ENCODE assay signal across 14 cellular contexts in genomic region chr12:56678852-56679251, GRCh38. TPM values are rescaled to one million over a fixed set of nuclear protein-coding genes. Genes with fewer than 3 reads are reported as not detected.
DNase-seq lines count a peak whose midpoint lies in the region; ATAC-seq and TF ChIP-seq lines count a peak whose summit lies in the region.
"Had no signal": no experiment of that assay in that cellular context is flagged by ENCODE, and none has a peak within 500 bp of the region (broad histone marks: within the 10 kb centered on the region; RNA-seq: fewer than 3 reads in every experiment).

No MANE protein-coding gene starts in this region.

- CTCF ChIA-PET in CD4-positive, alpha-beta T cell (lab: Charles Lee): interaction anchor here (0.6 to 2.5 kb wide), 3 partner anchors 10 to 844 kb away, joined by 3 to 7 read pairs (median 4); no protein-coding TSS in a partner anchor

- H3K27me3 Mint-ChIP-seq in CD4-positive, alpha-beta T cell: no peaks in the 10 kb centered on the region
- peaks cover 2% of the 10 kb centered on the region for H3K27me3 Mint-ChIP-seq in HFFc6 (ENCODE audit: insufficient read depth)
- H3K27me3 Mint-ChIP-seq in activated naive CD8-positive, alpha-beta T cell treated with anti-CD3 and anti-CD28 coated beads, Interleukin-2, amount 10 ng/mL, durations not matched to agents 7 days and 5 days: no peaks in the 10 kb centered on the region
- no peaks in the 10 kb centered on the region for H3K27me3 Mint-ChIP-seq in natural killer cell treated with Interleukin-12 subunit alpha and Interleukin-12 subunit beta and Interleukin-15 and Interleukin-18, amount 100 ng/mL, for 72 hours

- H3K9me3 ChIP-seq in CD4-positive, alpha-beta T cell (ENCODE audit: control insufficient read depth, low read length): no peaks in the 10 kb centered on the region
- H3K9me3 ChIP-seq: sigmoid colon had no signal

- no peaks in the 10 kb centered on the region for H3K9me3 Mint-ChIP-seq in CD4-positive, alpha-beta T cell
- no peaks in the 10 kb centered on the region for H3K9me3 Mint-ChIP-seq in HFFc6
- no peaks in the 10 kb centered on the region for H3K9me3 Mint-ChIP-seq in activated naive CD8-positive, alpha-beta T cell treated with anti-CD3 and anti-CD28 coated beads, Interleukin-2, amount 10 ng/mL, durations not matched to agents 7 days and 5 days
- H3K9me3 Mint-ChIP-seq in natural killer cell treated with Interleukin-12 subunit alpha and Interleukin-12 subunit beta and Interleukin-15 and Interleukin-18, amount 100 ng/mL, for 72 hours: no peaks in the 10 kb centered on the region

- POLR2A ChIA-PET in CD4-positive, alpha-beta T cell (lab: Charles Lee): interaction anchor here (1.1 to 6.4 kb wide), 4 partner anchors 7 to 73 kb away, joined by 3 to 64 read pairs (median 5); partner anchors contain the start of genes BAZ2A and PTGES3
- POLR2A ChIA-PET in activated naive CD8-positive, alpha-beta T cell treated with anti-CD3 and anti-CD28 coated beads, Interleukin-2, amount 10 ng/mL, durations not matched to agents 7 days and 5 days (lab: Charles Lee): interaction anchor here (0.7 to 3.3 kb wide), 5 partner anchors 9 to 50 kb away, joined by 3 to 14 read pairs (median 5); partner anchors contain the start of genes ATP5F1B and PTGES3

- peaks cover 57% of the 10 kb centered on the region for H3K4me1 Mint-ChIP-seq in CD4-positive, alpha-beta T cell (ENCODE audit: low read depth)
- H3K4me1 Mint-ChIP-seq in HFFc6 (ENCODE audit: low read depth): peaks cover 14% of the 10 kb centered on the region
- H3K4me1 Mint-ChIP-seq in activated naive CD8-positive, alpha-beta T cell treated with anti-CD3 and anti-CD28 coated beads, Interleukin-2, amount 10 ng/mL, durations not matched to agents 7 days and 5 days: peaks cover 32% of the 10 kb centered on the region
- peaks cover 27 to 40% of the 10 kb centered on the region in 2 donors for H3K4me1 Mint-ChIP-seq in natural killer cell treated with Interleukin-12 subunit alpha and Interleukin-12 subunit beta and Interleukin-15 and Interleukin-18, amount 100 ng/mL, for 72 hours (ENCODE audit: low read depth in 2 of 2)

- H3K36me3 Mint-ChIP-seq in CD4-positive, alpha-beta T cell (ENCODE audit: low read depth): peaks cover 58% of the 10 kb centered on the region
- peaks cover 21% of the 10 kb centered on the region for H3K36me3 Mint-ChIP-seq in HFFc6 (ENCODE audit: low read depth)
- peaks cover 24% of the 10 kb centered on the region for H3K36me3 Mint-ChIP-seq in activated naive CD8-positive, alpha-beta T cell treated with anti-CD3 and anti-CD28 coated beads, Interleukin-2, amount 10 ng/mL, durations not matched to agents 7 days and 5 days
- H3K36me3 Mint-ChIP-seq in natural killer cell treated with Interleukin-12 subunit alpha and Interleukin-12 subunit beta and Interleukin-15 and Interleukin-18, amount 100 ng/mL, for 72 hours: peaks cover 6% of the 10 kb centered on the region

- intact Hi-C loops in CD4-positive, alpha-beta T cell (cut with DNase I, micrococcal nuclease): loop anchor here in 1 of 2 experiments (10.0 kb wide), 1 partner anchor 46 kb away; the partner anchor contains the start of gene NACA

- peak overlapping the region; percentile 54 for H3K4me3 Mint-ChIP-seq in CD4-positive, alpha-beta T cell
- no peak overlapping the region for H3K4me3 Mint-ChIP-seq in HFFc6
- no peak overlapping the region for H3K4me3 Mint-ChIP-seq in activated naive CD8-positive, alpha-beta T cell treated with anti-CD3 and anti-CD28 coated beads, Interleukin-2, amount 10 ng/mL, durations not matched to agents 7 days and 5 days
- no peak overlapping the region for H3K4me3 Mint-ChIP-seq in natural killer cell treated with Interleukin-12 subunit alpha and Interleukin-12 subunit beta and Interleukin-15 and Interleukin-18, amount 100 ng/mL, for 72 hours

- no peak for ATAC-seq in CD4-positive, alpha-beta T cell (ENCODE audit: poor library complexity)
- ATAC-seq in activated naive CD8-positive, alpha-beta T cell treated with anti-CD3 and anti-CD28 coated beads, Interleukin-2, amount 10 ng/mL, durations not matched to agents 7 days and 5 days (ENCODE audit: low read depth): no peak
- ATAC-seq in natural killer cell treated with Interleukin-12 subunit alpha and Interleukin-12 subunit beta and Interleukin-15 and Interleukin-18, amount 100 ng/mL, for 72 hours: no peak
- ATAC-seq in HG03095 (IDR thresholded peaks at IDR 0.05; ENCODE audit: unreplicated experiment) (no peak), HG02571 (IDR thresholded peaks at IDR 0.05; ENCODE audit: unreplicated experiment) (no peak)
- ATAC-seq: HCT116 had no signal

- H3K27ac Mint-ChIP-seq in CD4-positive, alpha-beta T cell: peak overlapping the region; percentile 74
- H3K27ac Mint-ChIP-seq in HFFc6: peak overlapping the region; percentile 18; the same call in 1 of the 2 replicates
- no peak overlapping the region for H3K27ac Mint-ChIP-seq in activated naive CD8-positive, alpha-beta T cell treated with anti-CD3 and anti-CD28 coated beads, Interleukin-2, amount 10 ng/mL, durations not matched to agents 7 days and 5 days
- H3K27ac Mint-ChIP-seq in natural killer cell treated with Interleukin-12 subunit alpha and Interleukin-12 subunit beta and Interleukin-15 and Interleukin-18, amount 100 ng/mL, for 72 hours: peak overlapping the region; percentile 51 to 70

- H3K27me3 ChIP-seq in CD4-positive, alpha-beta T cell (ENCODE audit: control insufficient read depth, insufficient read depth, low read length): no peaks in the 10 kb centered on the region
- H3K27me3 ChIP-seq: sigmoid colon had no signal

- no peak for DNase-seq in CD4-positive, alpha-beta T cell
- DNase-seq in HFFc6: no peak
- DNase-seq in activated naive CD8-positive, alpha-beta T cell treated with anti-CD3 and anti-CD28 coated beads, Interleukin-2, amount 10 ng/mL, durations not matched to agents 7 days and 5 days: peak; percentile 8
- DNase-seq in natural killer cell treated with Interleukin-12 subunit alpha and Interleukin-12 subunit beta and Interleukin-15 and Interleukin-18, amount 100 ng/mL, for 72 hours (ENCODE audit: low spot score): no peak
- DNase-seq in HuH-7.5 (ENCODE audit: low spot score): no peak
- DNase-seq in GM10266 (ENCODE audit: extremely low spot score): no peak
- DNase-seq: activated gamma-delta T cell treated with Interleukin-2 at 50 U/mL for 16 hours, caudate nucleus, GDM1, MV-4-11, sigmoid colon had no signal

- TF ChIP-seq CTCF in CD4-positive, alpha-beta T cell (IDR thresholded peaks at IDR 0.05): no peak
- TF ChIP-seq CTCF in HFFc6 (IDR thresholded peaks at IDR 0.05) (no peak), GM10266 (IDR thresholded peaks at IDR 0.05; ENCODE audit: control insufficient read depth, insufficient read depth, low read depth, missing control alignments) (no peak)

- peak overlapping the region; percentile 21 for H3K27ac ChIP-seq in CD4-positive, alpha-beta T cell (ENCODE audit: low read depth, low read length)
- H3K27ac ChIP-seq: sigmoid colon had no signal

RNA-seq across cellular contexts. Expression of gene PTGES3, which starts 9.2 kb away (rescaled TPM):
- 100 to 1,000 TPM; 146 to 154 TPM for total RNA-seq in CD4-positive, alpha-beta T cell
- total RNA-seq in HFFc6 (2021; fragmentation: NEBNext Ultra II Directional; extraction: Animal tissue kit (Norgen Biotek cat#: 25700)): 100 to 1,000 TPM; 177 to 229 (median 216) TPM
- 100 to 1,000 TPM; 210 to 217 TPM for total RNA-seq in activated naive CD8-positive, alpha-beta T cell treated with anti-CD3 and anti-CD28 coated beads, Interleukin-2, amount 10 ng/mL, durations not matched to agents 7 days and 5 days
- total RNA-seq in natural killer cell treated with Interleukin-12 subunit alpha and Interleukin-12 subunit beta and Interleukin-15 and Interleukin-18, amount 100 ng/mL, for 72 hours: 100 to 1,000 TPM; 201 to 270 TPM

RNA-seq across cellular contexts. Expression of gene ATP5F1B, which starts 33.1 kb away (rescaled TPM):
- total RNA-seq in CD4-positive, alpha-beta T cell: 100 to 1,000 TPM; 305 to 318 TPM
- 100 to 1,000 TPM; 690 to 799 (median 765) TPM for total RNA-seq in HFFc6 (2021; fragmentation: NEBNext Ultra II Directional; extraction: Animal tissue kit (Norgen Biotek cat#: 25700))
- total RNA-seq in activated naive CD8-positive, alpha-beta T cell treated with anti-CD3 and anti-CD28 coated beads, Interleukin-2, amount 10 ng/mL, durations not matched to agents 7 days and 5 days: 100 to 1,000 TPM; 468 to 471 TPM
- total RNA-seq in natural killer cell treated with Interleukin-12 subunit alpha and Interleukin-12 subunit beta and Interleukin-15 and Interleukin-18, amount 100 ng/mL, for 72 hours: 100 to 1,000 TPM; 663 to 739 TPM

RNA-seq across cellular contexts. Expression of gene NACA, which starts 46.2 kb away (rescaled TPM):
- total RNA-seq in CD4-positive, alpha-beta T cell: 1,000 to 10,000 TPM; 1,441 to 1,479 TPM
- total RNA-seq in HFFc6 (2021; fragmentation: NEBNext Ultra II Directional; extraction: Animal tissue kit (Norgen Biotek cat#: 25700)): 100 to 1,000 TPM; 716 to 840 (median 802) TPM
- 100 to 1,000 TPM; 878 to 882 TPM for total RNA-seq in activated naive CD8-positive, alpha-beta T cell treated with anti-CD3 and anti-CD28 coated beads, Interleukin-2, amount 10 ng/mL, durations not matched to agents 7 days and 5 days
- total RNA-seq in natural killer cell treated with Interleukin-12 subunit alpha and Interleukin-12 subunit beta and Interleukin-15 and Interleukin-18, amount 100 ng/mL, for 72 hours: 100 to 1,000 TPM; 322 to 563 TPM

RNA-seq across cellular contexts. Expression of gene BAZ2A, which starts 48.7 kb away (rescaled TPM):
- total RNA-seq in CD4-positive, alpha-beta T cell: 100 to 1,000 TPM; 207 to 211 TPM
- 10 to 100 TPM; 54.2 to 60.4 (median 57.3) TPM for total RNA-seq in HFFc6 (2021; fragmentation: NEBNext Ultra II Directional; extraction: Animal tissue kit (Norgen Biotek cat#: 25700))
- 100 to 1,000 TPM; 139 to 145 TPM for total RNA-seq in activated naive CD8-positive, alpha-beta T cell treated with anti-CD3 and anti-CD28 coated beads, Interleukin-2, amount 10 ng/mL, durations not matched to agents 7 days and 5 days
- 100 to 1,000 TPM; 140 to 153 TPM for total RNA-seq in natural killer cell treated with Interleukin-12 subunit alpha and Interleukin-12 subunit beta and Interleukin-15 and Interleukin-18, amount 100 ng/mL, for 72 hours
